In genomic region chr6:135036731-135037420, GRCh38 we compare ENCODE assay signal across 1 cellular context.
TF ChIP-seq lines count a peak whose summit lies in the region.

No MANE protein-coding gene starts in this region.

TF ChIP-seq in liver, 16 proteins besides CTCF, POLR2A, EP300 and RAD21 (continued from another document):
- TF ChIP-seq, protein P1, sequence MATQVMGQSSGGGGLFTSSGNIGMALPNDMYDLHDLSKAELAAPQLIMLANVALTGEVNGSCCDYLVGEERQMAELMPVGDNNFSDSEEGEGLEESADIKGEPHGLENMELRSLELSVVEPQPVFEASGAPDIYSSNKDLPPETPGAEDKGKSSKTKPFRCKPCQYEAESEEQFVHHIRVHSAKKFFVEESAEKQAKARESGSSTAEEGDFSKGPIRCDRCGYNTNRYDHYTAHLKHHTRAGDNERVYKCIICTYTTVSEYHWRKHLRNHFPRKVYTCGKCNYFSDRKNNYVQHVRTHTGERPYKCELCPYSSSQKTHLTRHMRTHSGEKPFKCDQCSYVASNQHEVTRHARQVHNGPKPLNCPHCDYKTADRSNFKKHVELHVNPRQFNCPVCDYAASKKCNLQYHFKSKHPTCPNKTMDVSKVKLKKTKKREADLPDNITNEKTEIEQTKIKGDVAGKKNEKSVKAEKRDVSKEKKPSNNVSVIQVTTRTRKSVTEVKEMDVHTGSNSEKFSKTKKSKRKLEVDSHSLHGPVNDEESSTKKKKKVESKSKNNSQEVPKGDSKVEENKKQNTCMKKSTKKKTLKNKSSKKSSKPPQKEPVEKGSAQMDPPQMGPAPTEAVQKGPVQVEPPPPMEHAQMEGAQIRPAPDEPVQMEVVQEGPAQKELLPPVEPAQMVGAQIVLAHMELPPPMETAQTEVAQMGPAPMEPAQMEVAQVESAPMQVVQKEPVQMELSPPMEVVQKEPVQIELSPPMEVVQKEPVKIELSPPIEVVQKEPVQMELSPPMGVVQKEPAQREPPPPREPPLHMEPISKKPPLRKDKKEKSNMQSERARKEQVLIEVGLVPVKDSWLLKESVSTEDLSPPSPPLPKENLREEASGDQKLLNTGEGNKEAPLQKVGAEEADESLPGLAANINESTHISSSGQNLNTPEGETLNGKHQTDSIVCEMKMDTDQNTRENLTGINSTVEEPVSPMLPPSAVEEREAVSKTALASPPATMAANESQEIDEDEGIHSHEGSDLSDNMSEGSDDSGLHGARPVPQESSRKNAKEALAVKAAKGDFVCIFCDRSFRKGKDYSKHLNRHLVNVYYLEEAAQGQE (IDR thresholded peaks at IDR 0.05), result peak; percentile 27
- TF ChIP-seq RXRA (IDR thresholded peaks at IDR 0.05) (peak; percentile 72 to 84), JUND (IDR thresholded peaks at IDR 0.05) (peak; percentile 21 to 42), FOXA1 (IDR thresholded peaks at IDR 0.05) (no peak), HNF4A (conservative IDR thresholded peaks at IDR 0.05) (peak; percentile 81 to 85), SP1 (IDR thresholded peaks at IDR 0.05) (peak; percentile 85), TAF1 (conservative IDR thresholded peaks at IDR 0.05) (no peak), GABPA (IDR thresholded peaks at IDR 0.05 in 1 of 2, conservative IDR thresholded peaks at IDR 0.05 in 1 of 2) (no peak), ZBTB33 (IDR thresholded peaks at IDR 0.05) (peak; percentile 56), FOXA2 (IDR thresholded peaks at IDR 0.05) (no peak), EGR1 (IDR thresholded peaks at IDR 0.05; ENCODE audit: low read depth in 2 of 2) (no peak), HNF4G (IDR thresholded peaks at IDR 0.05) (peak; percentile 21)
- TF ChIP-seq, protein P2, sequence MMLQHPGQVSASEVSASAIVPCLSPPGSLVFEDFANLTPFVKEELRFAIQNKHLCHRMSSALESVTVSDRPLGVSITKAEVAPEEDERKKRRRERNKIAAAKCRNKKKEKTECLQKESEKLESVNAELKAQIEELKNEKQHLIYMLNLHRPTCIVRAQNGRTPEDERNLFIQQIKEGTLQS (IDR thresholded peaks at IDR 0.05), result peak; percentile 50
- TF ChIP-seq, protein P3, sequence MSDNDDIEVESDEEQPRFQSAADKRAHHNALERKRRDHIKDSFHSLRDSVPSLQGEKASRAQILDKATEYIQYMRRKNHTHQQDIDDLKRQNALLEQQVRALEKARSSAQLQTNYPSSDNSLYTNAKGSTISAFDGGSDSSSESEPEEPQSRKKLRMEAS (IDR thresholded peaks at IDR 0.05), result peak; percentile 36
TF ChIP-seq in liver: peak in this region for 10.
